In the genomic region with DNA sequence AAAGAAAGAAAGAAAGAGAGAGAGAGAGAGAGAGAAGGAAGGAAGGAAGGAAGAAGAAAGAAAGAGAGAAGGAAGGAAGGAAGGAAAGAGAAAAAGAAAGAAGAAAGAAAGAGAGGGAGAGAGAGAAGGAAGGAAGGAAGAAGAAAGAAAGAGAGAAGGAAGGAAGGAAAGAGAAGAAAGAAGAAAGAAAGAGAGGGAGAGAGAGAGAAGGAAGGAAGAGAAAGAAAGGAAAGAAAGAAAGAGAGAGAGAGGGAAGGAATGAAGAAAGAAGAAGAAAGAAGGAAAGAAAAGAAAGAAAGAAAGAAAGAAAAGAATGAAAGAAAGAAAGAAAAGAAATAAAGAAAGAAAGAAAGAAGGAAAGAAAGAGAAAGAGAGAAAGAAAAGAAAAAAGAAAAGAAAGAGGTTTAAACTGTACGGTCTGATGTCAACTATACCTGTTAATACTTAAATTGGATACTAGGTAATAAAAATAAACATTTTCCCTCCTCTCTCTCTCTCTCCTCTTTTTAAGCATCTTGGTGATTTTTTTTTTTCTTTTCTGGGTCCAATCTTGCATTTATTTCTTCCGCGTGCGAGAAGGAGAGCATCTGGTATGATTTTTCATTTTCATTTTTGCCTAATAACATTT, we compare ENCODE assay signal across 1 cellular context.
TF ChIP-seq lines count a peak whose summit lies in the region.

No MANE protein-coding gene starts in this region.

TF ChIP-seq in WTC11, 78 proteins besides CTCF, POLR2A, EP300 and RAD21:
- TF ChIP-seq, protein P1, sequence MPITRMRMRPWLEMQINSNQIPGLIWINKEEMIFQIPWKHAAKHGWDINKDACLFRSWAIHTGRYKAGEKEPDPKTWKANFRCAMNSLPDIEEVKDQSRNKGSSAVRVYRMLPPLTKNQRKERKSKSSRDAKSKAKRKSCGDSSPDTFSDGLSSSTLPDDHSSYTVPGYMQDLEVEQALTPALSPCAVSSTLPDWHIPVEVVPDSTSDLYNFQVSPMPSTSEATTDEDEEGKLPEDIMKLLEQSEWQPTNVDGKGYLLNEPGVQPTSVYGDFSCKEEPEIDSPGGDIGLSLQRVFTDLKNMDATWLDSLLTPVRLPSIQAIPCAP (CRISPR knock-in tag; IDR thresholded peaks at IDR 0.05), result no peak
- TF ChIP-seq, protein P2, sequence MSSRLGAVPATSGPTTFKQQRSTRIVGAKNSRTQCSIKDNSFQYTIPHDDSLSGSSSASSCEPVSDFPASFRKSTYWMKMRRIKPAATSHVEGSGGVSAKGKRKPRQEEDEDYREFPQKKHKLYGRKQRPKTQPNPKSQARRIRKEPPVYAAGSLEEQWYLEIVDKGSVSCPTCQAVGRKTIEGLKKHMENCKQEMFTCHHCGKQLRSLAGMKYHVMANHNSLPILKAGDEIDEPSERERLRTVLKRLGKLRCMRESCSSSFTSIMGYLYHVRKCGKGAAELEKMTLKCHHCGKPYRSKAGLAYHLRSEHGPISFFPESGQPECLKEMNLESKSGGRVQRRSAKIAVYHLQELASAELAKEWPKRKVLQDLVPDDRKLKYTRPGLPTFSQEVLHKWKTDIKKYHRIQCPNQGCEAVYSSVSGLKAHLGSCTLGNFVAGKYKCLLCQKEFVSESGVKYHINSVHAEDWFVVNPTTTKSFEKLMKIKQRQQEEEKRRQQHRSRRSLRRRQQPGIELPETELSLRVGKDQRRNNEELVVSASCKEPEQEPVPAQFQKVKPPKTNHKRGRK (CRISPR knock-in tag; IDR thresholded peaks at IDR 0.05; ENCODE audit: borderline replicate concordance), result peak; percentile 83; the same call in 1 of the 2 replicates
